8 cellular contexts compared by ENCODE assay signal in the genomic region with DNA sequence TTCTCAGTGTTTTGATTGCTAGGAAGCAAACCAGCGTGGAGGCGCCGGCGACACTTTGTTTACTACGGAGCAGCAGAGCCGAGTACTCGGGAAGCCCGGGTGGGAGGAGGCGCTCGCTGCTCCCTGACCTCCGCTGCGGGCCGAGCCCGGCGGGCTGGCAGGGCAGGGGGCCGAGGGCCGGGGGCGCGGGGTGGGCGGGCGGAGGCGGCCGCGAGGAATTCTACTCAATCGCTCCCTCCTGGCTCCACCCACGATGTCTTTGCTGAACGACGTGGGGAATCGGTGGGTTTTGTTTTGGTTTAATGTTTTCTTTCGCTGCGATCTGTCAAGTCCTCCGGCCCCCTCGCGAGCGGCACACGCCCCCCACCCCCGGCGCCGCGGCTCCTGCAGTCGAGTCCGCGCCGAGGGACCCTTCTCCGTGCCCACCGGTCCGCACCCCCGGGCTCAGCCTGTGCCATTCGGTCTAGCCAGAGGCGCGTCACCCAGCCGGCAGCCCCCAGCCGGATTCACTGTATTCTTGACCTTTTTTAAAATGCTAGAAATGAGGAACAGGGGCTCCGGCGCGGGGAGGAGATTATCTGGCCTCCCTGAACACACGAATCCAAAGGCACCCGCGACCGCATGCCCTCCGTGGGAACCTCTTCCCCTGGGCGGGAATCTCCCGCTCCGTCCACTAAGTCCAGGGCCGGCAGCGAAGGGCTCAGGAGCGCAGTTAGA. TPM values are rescaled to one million over a fixed set of nuclear protein-coding genes. Genes with fewer than 3 reads are reported as not detected.
DNase-seq lines count a peak whose midpoint lies in the region; ATAC-seq and TF ChIP-seq lines count a peak whose summit lies in the region.

No MANE protein-coding gene starts in this region.

- H2AFZ ChIP-seq in trophoblast cell (ENCODE audit: insufficient read depth, low read length, poor library complexity): peak overlapping the region; percentile 21

- peak overlapping the region; percentile 70 for H4K91ac ChIP-seq in trophoblast cell (ENCODE audit: low read depth, low read length)

- H2BK5ac ChIP-seq in trophoblast cell (ENCODE audit: low read depth, low read length, poor library complexity): peak overlapping the region; percentile 89

- no peak overlapping the region for H3K23ac ChIP-seq in trophoblast cell (ENCODE audit: low read length)

- H3K4me1 ChIP-seq in heart right ventricle: peaks cover 0 to 41% (median 33%) of the 10 kb centered on the region in 9 donors
- peaks cover 2% of the 10 kb centered on the region in 2 experiments for H3K4me1 ChIP-seq in trophoblast cell (ENCODE audit: control insufficient read depth in 1 of 2, insufficient read depth in 2 of 2, low read length in 2 of 2)

- H3K36me3 ChIP-seq in heart right ventricle (no peaks in the 10 kb centered on the region), trophoblast cell (ENCODE audit: control insufficient read depth in 1 of 2, insufficient read depth in 2 of 2, low read length in 2 of 2) (no peaks in the 10 kb centered on the region)

- H3K4ac ChIP-seq in trophoblast cell (ENCODE audit: low read depth, low read length): peak overlapping the region; percentile 85

- H3K18ac ChIP-seq in trophoblast cell (ENCODE audit: low read length): peak overlapping the region; percentile 89

- H3K9ac ChIP-seq in trophoblast cell (ENCODE audit: low read length): peak overlapping the region; percentile 57

- H2BK12ac ChIP-seq in trophoblast cell (ENCODE audit: low read length): peak overlapping the region; percentile 1

- H3K36me3 Mint-ChIP-seq in activated naive CD4-positive, alpha-beta T cell treated with anti-CD3 and anti-CD28 coated beads, Interleukin-2, amount 50 U/mL, for 72 hours: peaks cover 16 to 23% of the 10 kb centered on the region in 2 donors

- no peak overlapping the region for H2AK5ac ChIP-seq in trophoblast cell (ENCODE audit: low read length)

- peak; percentile 11 for ATAC-seq in GM21529 (IDR thresholded peaks at IDR 0.05; ENCODE audit: unreplicated experiment)
- peak; percentile 5 to 10 for ATAC-seq in activated naive CD4-positive, alpha-beta T cell treated with anti-CD3 and anti-CD28 coated beads, Interleukin-2, amount 50 U/mL, for 72 hours
- ATAC-seq in heart right ventricle: peak; percentile 20 to 65 (median 53)
- no peak for ATAC-seq in GM18520 (IDR thresholded peaks at IDR 0.05; ENCODE audit: unreplicated experiment)

- H3K9me3 Mint-ChIP-seq in activated naive CD4-positive, alpha-beta T cell treated with anti-CD3 and anti-CD28 coated beads, Interleukin-2, amount 50 U/mL, for 72 hours: no peaks in the 10 kb centered on the region

- H3K4me2 ChIP-seq in trophoblast cell (ENCODE audit: low read length): peak overlapping the region; percentile 78

- peak overlapping the region; percentile 88 for H2BK120ac ChIP-seq in trophoblast cell (ENCODE audit: insufficient read depth, low read length, poor library complexity)

- H3K14ac ChIP-seq in trophoblast cell (ENCODE audit: low read length): peak overlapping the region; percentile 75

- peak; percentile 69 for DNase-seq in D341Med (ENCODE audit: low spot score)
- DNase-seq in NCI-H69 (lab: John Stamatoyannopoulos, UW): peak; percentile 64
- DNase-seq in activated naive CD4-positive, alpha-beta T cell treated with anti-CD3 and anti-CD28 coated beads, Interleukin-2, amount 50 U/mL, for 72 hours (ENCODE audit: low spot score in 2 of 2): peak in 1 of 2 donors; percentile 26
- DNase-seq in heart right ventricle: peak; percentile 35 to 56
- DNase-seq in trophoblast cell: peak; percentile 44 to 75
- DNase-seq in SHP77 (lab: John Stamatoyannopoulos, UW): no peak

- peak overlapping the region; percentile 95 to 99 for H3K27ac Mint-ChIP-seq in activated naive CD4-positive, alpha-beta T cell treated with anti-CD3 and anti-CD28 coated beads, Interleukin-2, amount 50 U/mL, for 72 hours

- no peak overlapping the region for H4K8ac ChIP-seq in trophoblast cell (ENCODE audit: low read depth, low read length)

- H3K27me3 ChIP-seq in heart right ventricle: no peaks in the 10 kb centered on the region
- H3K27me3 ChIP-seq in trophoblast cell (ENCODE audit: insufficient read depth, low read length): no peaks in the 10 kb centered on the region

- 1% methylated on average over 67 of the region's 67 CpGs for WGBS in heart right ventricle, 2 donors
- no CpG with 5 or more reads among the region's 67 CpGs for WGBS in trophoblast cell (ENCODE audit: extremely low coverage, insufficient coverage, insufficient read length)

- peaks cover 27% of the 10 kb centered on the region for H3K79me2 ChIP-seq in trophoblast cell (ENCODE audit: control insufficient read depth, insufficient read depth, low read length, poor library complexity)

- H3K4me3 ChIP-seq in heart right ventricle (peak overlapping the region; percentile 81 to 97 (median 92)), trophoblast cell (ENCODE audit: low read depth, low read length) (peak overlapping the region; percentile 83)

- no peaks in the 10 kb centered on the region for H3K9me3 ChIP-seq in heart right ventricle
- H3K9me3 ChIP-seq in trophoblast cell (ENCODE audit: insufficient read depth, low read depth, low read length): no peaks in the 10 kb centered on the region

- peaks cover 27% of the 10 kb centered on the region for H3K79me1 ChIP-seq in trophoblast cell (ENCODE audit: low read length)

- no peak for TF ChIP-seq CTCF in heart right ventricle (IDR thresholded peaks at IDR 0.05)

- H3K27ac ChIP-seq in heart right ventricle: peak overlapping the region; percentile 85 to 99 (median 98)
- H3K27ac ChIP-seq in trophoblast cell (ENCODE audit: low read depth, low read length): peak overlapping the region; percentile 60

- intact Hi-C loops in heart right ventricle (cut with DNase I): loop anchor here in 9 of 10 donors (5.0 to 10.0 kb wide), 15 partner anchors 80 to 600 kb away; no protein-coding TSS in a partner anchor

- H4K12ac ChIP-seq in trophoblast cell (ENCODE audit: low read depth, low read length): no peak overlapping the region

RNA-seq across cellular contexts. Expression of a gene that starts 0.6 kb away (rescaled TPM):
- total RNA-seq in activated naive CD4-positive, alpha-beta T cell treated with anti-CD3 and anti-CD28 coated beads, Interleukin-2, amount 50 U/mL, for 72 hours: 10 to 100 TPM; 40.4 to 57.8 TPM
- total RNA-seq in heart right ventricle: 10 to 100 TPM; 12.3 to 31.2 (median 17.3) TPM
- 1 to 10 TPM; 3.4 to 9.0 TPM for polyA plus RNA-seq in heart right ventricle
- polyA plus RNA-seq in trophoblast cell (2013): 22.6 and 23.1 TPM in 2 replicates

Comparison
In these comparisons a context has a peak if more than half of its experiments do, and no peak if none do; other contexts are left out.
1. DNase-seq: peak in D341Med (single experiment), NCI-H69 (single experiment), heart right ventricle (2 of 2) and trophoblast cell (2 of 2); none in SHP77 (0 of 2).